8 cellular contexts compared by ENCODE assay signal in the genomic region with DNA sequence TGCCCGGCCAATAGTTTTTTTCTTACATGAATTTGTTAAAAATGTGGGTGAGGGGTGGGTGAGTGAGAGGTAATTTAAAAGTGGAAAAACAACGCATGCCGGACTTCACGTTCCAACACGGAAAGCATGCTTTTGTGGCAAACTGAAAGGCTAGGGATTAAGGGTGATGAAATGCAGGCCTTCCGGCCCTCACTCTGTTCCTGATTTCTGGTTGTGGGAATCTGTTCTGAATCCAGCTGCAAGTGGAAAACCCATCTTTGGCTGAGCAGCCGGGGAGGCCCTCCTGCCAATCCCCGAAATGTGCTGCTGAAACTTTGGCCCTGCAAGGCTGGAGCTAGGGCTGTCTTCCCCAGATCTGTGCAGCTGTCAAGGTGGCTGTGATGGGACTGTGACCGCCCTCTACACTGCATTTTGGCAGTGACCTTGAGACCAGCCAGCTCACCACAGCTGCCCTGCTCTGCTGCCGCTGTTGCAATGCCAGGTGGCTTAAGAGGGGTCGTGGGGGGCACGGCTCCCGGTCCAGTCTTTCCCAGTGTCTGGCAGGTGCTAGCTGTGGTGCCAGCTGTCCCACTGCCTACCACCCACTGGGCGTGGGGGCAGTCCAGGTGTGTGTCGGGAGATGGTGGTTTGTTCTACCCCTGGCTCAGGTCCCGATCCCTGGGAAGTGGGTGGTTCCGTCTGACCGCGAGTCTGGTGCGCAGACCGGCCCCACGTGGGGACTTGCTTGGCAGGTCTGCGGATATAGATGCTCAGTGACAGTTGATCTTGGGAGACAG. TPM values are rescaled to one million over a fixed set of nuclear protein-coding genes. Genes with fewer than 3 reads are reported as not detected.
DNase-seq lines count a peak whose midpoint lies in the region; ATAC-seq and TF ChIP-seq lines count a peak whose summit lies in the region.

No MANE protein-coding gene starts in this region.

- TF ChIP-seq CTCF in HEK293 (tag by site-specific recombination; IDR thresholded peaks at IDR 0.05), result no peak
- no peak for TF ChIP-seq CTCF in right atrium auricular region (IDR thresholded peaks at IDR 0.05)

- H3K4me3 Mint-ChIP-seq in activated T-helper 1 cell treated with anti-CD3 and anti-CD28 coated beads, Interleukin-12 subunit alpha, Interleukin-12 subunit beta, Interleukin-2, Interleukin-4 antibody, amounts not matched to agents 30 ng/mL and 10 ng/mL and 1 ng/mL, durations not matched to agents 14 hours and 24 hours and 36 hours, result peak overlapping the region; percentile 20

- no peak overlapping the region for H3K27ac Mint-ChIP-seq in activated T-helper 1 cell treated with anti-CD3 and anti-CD28 coated beads, Interleukin-12 subunit alpha, Interleukin-12 subunit beta, Interleukin-2, Interleukin-4 antibody, amounts not matched to agents 30 ng/mL and 10 ng/mL and 1 ng/mL, durations not matched to agents 14 hours and 24 hours and 36 hours

- H3K4me3 ChIP-seq in HEK293 (ENCODE audit: low read depth, low read length) (no peak overlapping the region), right atrium auricular region (peak overlapping the region; percentile 45 to 54)

- no peaks in the 10 kb centered on the region for H3K9me3 Mint-ChIP-seq in activated T-helper 1 cell treated with anti-CD3 and anti-CD28 coated beads, Interleukin-12 subunit alpha, Interleukin-12 subunit beta, Interleukin-2, Interleukin-4 antibody, amounts not matched to agents 30 ng/mL and 10 ng/mL and 1 ng/mL, durations not matched to agents 14 hours and 24 hours and 36 hours

- H3K9me3 ChIP-seq in HEK293 (ENCODE audit: control insufficient read depth, insufficient read depth, low read depth, low read length) (no peaks in the 10 kb centered on the region), right atrium auricular region (no peaks in the 10 kb centered on the region)

- no peaks in the 10 kb centered on the region for H3K36me3 Mint-ChIP-seq in activated T-helper 1 cell treated with anti-CD3 and anti-CD28 coated beads, Interleukin-12 subunit alpha, Interleukin-12 subunit beta, Interleukin-2, Interleukin-4 antibody, amounts not matched to agents 30 ng/mL and 10 ng/mL and 1 ng/mL, durations not matched to agents 14 hours and 24 hours and 36 hours (ENCODE audit: low read depth)

- no peaks in the 10 kb centered on the region for H3K27me3 Mint-ChIP-seq in activated T-helper 1 cell treated with anti-CD3 and anti-CD28 coated beads, Interleukin-12 subunit alpha, Interleukin-12 subunit beta, Interleukin-2, Interleukin-4 antibody, amounts not matched to agents 30 ng/mL and 10 ng/mL and 1 ng/mL, durations not matched to agents 14 hours and 24 hours and 36 hours (ENCODE audit: insufficient read depth)

- H3K4me1 ChIP-seq in HEK293 (ENCODE audit: control insufficient read depth, insufficient read depth, low read length) (peaks cover 13% of the 10 kb centered on the region), right atrium auricular region (peaks cover 0 to 27% of the 10 kb centered on the region in 2 donors)

- POLR2A ChIA-PET in HEK293 (lab: Yijun Ruan, JAX), result interaction anchor here (3.8 kb wide), 1 partner anchor 39 kb away, joined by 34 read pairs; a partner anchor contains a TSS

- DNase-seq in AG08395 (ENCODE audit: low spot score) (peak; percentile 40), right atrium auricular region (ENCODE audit: low spot score) (no peak), renal cortical epithelial cell (ENCODE audit: low read depth) (peak; percentile 15)
- no peak for DNase-seq in activated T-helper 1 cell treated with anti-CD3 and anti-CD28 coated beads, Interleukin-12 subunit alpha, Interleukin-12 subunit beta, Interleukin-2, Interleukin-4 antibody, amounts not matched to agents 30 ng/mL and 10 ng/mL and 1 ng/mL, durations not matched to agents 14 hours and 24 hours and 36 hours (ENCODE audit: low spot score)

- H3K27me3 ChIP-seq in right atrium auricular region, result no peaks in the 10 kb centered on the region

- H3K27ac ChIP-seq in HEK293 (ENCODE audit: extremely low read depth, low read depth, low read length), result no peak overlapping the region; the same call in 1 of the 2 replicates
- peak overlapping the region; percentile 68 to 73 for H3K27ac ChIP-seq in right atrium auricular region

- no peak for ATAC-seq in GM19467 (IDR thresholded peaks at IDR 0.05; ENCODE audit: unreplicated experiment)
- no peak for ATAC-seq in GM21576 (IDR thresholded peaks at IDR 0.05; ENCODE audit: unreplicated experiment)
- ATAC-seq in HG02885 (IDR thresholded peaks at IDR 0.05; ENCODE audit: poor library complexity, unreplicated experiment), result no peak

- H3K4me1 Mint-ChIP-seq in activated T-helper 1 cell treated with anti-CD3 and anti-CD28 coated beads, Interleukin-12 subunit alpha, Interleukin-12 subunit beta, Interleukin-2, Interleukin-4 antibody, amounts not matched to agents 30 ng/mL and 10 ng/mL and 1 ng/mL, durations not matched to agents 14 hours and 24 hours and 36 hours (ENCODE audit: low read depth), result peaks cover 29% of the 10 kb centered on the region

- H3K36me3 ChIP-seq in HEK293 (ENCODE audit: control insufficient read depth in 2 of 2, insufficient read depth in 1 of 2, low read length in 2 of 2) (peaks cover 3 to 9% of the 10 kb centered on the region in 2 experiments; a peak in 2 of 3 replicates), right atrium auricular region (no peaks in the 10 kb centered on the region)

- intact Hi-C loops in activated T-helper 1 cell treated with anti-CD3 and anti-CD28 coated beads, Interleukin-12 subunit alpha, Interleukin-12 subunit beta, Interleukin-2, Interleukin-4 antibody, amounts not matched to agents 30 ng/mL and 10 ng/mL and 1 ng/mL, durations not matched to agents 14 hours and 24 hours and 36 hours (cut with micrococcal nuclease), result no loop called here

- CTCF ChIA-PET in HEK293 (lab: Yijun Ruan, JAX), result no interaction called here

TF ChIP-seq in HEK293, 187 proteins besides CTCF, POLR2A, EP300 and RAD21 (continues in another document):
- TF ChIP-seq RBAK (tag by site-specific recombination; IDR thresholded peaks at IDR 0.05) (no peak), ZBTB48 (tag by site-specific recombination; IDR thresholded peaks at IDR 0.05) (peak; percentile 65), EGR2 (tag by site-specific recombination; IDR thresholded peaks at IDR 0.05; ENCODE audit: low read depth) (peak; percentile 42), ZNF223 (tag by site-specific recombination; IDR thresholded peaks at IDR 0.05) (no peak), ZNF558 (tag by site-specific recombination; IDR thresholded peaks at IDR 0.05) (no peak), IKZF3 (tag by site-specific recombination; IDR thresholded peaks at IDR 0.05) (0 out of 2 replicates have a peak, but pooled peaks have one; percentile 13), ZIC2 (tag by site-specific recombination; IDR thresholded peaks at IDR 0.05) (peak; percentile 29), ZFHX2 (tag by site-specific recombination; conservative IDR thresholded peaks at IDR 0.05) (peak; percentile 60; the same call in 1 of the 2 replicates), ZNF776 (tag by site-specific recombination; IDR thresholded peaks at IDR 0.05; ENCODE audit: borderline replicate concordance) (no peak)
- TF ChIP-seq, protein P1, sequence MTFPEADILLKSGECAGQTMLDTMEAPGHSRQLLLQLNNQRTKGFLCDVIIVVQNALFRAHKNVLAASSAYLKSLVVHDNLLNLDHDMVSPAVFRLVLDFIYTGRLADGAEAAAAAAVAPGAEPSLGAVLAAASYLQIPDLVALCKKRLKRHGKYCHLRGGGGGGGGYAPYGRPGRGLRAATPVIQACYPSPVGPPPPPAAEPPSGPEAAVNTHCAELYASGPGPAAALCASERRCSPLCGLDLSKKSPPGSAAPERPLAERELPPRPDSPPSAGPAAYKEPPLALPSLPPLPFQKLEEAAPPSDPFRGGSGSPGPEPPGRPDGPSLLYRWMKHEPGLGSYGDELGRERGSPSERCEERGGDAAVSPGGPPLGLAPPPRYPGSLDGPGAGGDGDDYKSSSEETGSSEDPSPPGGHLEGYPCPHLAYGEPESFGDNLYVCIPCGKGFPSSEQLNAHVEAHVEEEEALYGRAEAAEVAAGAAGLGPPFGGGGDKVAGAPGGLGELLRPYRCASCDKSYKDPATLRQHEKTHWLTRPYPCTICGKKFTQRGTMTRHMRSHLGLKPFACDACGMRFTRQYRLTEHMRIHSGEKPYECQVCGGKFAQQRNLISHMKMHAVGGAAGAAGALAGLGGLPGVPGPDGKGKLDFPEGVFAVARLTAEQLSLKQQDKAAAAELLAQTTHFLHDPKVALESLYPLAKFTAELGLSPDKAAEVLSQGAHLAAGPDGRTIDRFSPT (tag by site-specific recombination; IDR thresholded peaks at IDR 0.05), result peak; percentile 41; the same call in 1 of the 2 replicates
- TF ChIP-seq, protein P2, sequence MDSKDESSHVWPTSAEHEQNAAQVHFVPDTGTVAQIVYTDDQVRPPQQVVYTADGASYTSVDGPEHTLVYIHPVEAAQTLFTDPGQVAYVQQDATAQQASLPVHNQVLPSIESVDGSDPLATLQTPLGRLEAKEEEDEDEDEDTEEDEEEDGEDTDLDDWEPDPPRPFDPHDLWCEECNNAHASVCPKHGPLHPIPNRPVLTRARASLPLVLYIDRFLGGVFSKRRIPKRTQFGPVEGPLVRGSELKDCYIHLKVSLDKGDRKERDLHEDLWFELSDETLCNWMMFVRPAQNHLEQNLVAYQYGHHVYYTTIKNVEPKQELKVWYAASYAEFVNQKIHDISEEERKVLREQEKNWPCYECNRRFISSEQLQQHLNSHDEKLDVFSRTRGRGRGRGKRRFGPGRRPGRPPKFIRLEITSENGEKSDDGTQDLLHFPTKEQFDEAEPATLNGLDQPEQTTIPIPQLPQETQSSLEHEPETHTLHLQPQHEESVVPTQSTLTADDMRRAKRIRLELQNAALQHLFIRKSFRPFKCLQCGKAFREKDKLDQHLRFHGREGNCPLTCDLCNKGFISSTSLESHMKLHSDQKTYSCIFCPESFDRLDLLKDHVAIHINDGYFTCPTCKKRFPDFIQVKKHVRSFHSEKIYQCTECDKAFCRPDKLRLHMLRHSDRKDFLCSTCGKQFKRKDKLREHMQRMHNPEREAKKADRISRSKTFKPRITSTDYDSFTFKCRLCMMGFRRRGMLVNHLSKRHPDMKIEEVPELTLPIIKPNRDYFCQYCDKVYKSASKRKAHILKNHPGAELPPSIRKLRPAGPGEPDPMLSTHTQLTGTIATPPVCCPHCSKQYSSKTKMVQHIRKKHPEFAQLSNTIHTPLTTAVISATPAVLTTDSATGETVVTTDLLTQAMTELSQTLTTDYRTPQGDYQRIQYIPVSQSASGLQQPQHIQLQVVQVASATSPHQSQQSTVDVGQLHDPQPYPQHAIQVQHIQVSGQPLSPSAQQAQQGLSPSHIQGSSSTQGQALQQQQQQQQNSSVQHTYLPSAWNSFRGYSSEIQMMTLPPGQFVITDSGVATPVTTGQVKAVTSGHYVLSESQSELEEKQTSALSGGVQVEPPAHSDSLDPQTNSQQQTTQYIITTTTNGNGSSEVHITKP (tag by site-specific recombination; IDR thresholded peaks at IDR 0.05), result 0 out of 2 replicates have a peak, but pooled peaks have one; percentile 8

RNA-seq across cellular contexts. Expression of a gene that starts 39.0 kb away (rescaled TPM):
- 0.71 and 0.73 TPM in 2 replicates for total RNA-seq in activated T-helper 1 cell treated with anti-CD3 and anti-CD28 coated beads, Interleukin-12 subunit alpha, Interleukin-12 subunit beta, Interleukin-2, Interleukin-4 antibody, amounts not matched to agents 30 ng/mL and 10 ng/mL and 1 ng/mL, durations not matched to agents 14 hours and 24 hours and 36 hours
- total RNA-seq in right atrium auricular region (1 to 10 TPM; 2.4 to 3.0 TPM), renal cortical epithelial cell (0.35 and 3.1 TPM in 2 replicates)

Comparison
In these comparisons a context has a peak if more than half of its experiments do, and no peak if none do; other contexts are left out.
1. DNase-seq: peak in AG08395 (single experiment) and renal cortical epithelial cell (single experiment); none in activated T-helper 1 cell treated with anti-CD3 and anti-CD28 coated beads, Interleukin-12 subunit alpha, Interleukin-12 subunit beta, Interleukin-2, Interleukin-4 antibody, amounts not matched to agents 30 ng/mL and 10 ng/mL and 1 ng/mL, durations not matched to agents 14 hours and 24 hours and 36 hours (single experiment) and right atrium auricular region (single experiment).